ENCODE assay signal across 9 cellular contexts in the genomic region with DNA sequence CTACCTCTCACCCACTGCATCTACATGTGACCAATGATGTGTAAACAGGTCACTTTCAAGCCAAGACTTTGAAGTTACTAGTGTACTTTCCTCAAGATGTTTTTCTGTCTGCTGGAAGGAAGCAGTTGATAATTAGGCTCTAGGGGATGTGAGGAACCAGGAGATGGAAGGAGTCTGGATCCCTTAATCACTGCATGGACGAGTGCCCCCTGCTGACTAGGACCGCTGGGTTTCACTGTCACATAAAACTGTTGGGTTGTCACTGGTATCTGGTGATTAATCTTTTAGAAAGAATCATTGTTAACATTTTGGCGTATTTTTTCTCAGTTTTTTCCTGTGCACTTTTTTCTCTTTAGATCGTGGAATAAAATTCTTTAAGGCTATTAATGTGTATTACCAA.
DNase-seq lines count a peak whose midpoint lies in the region; ATAC-seq and TF ChIP-seq lines count a peak whose summit lies in the region.
"Had no signal": no experiment of that assay in that cellular context is flagged by ENCODE, and none has a peak within 500 bp of the region (broad histone marks: within the 10 kb centered on the region; RNA-seq: fewer than 3 reads in every experiment).

No MANE protein-coding gene starts in this region.

- intact Hi-C loops in psoas muscle (cut with DNase I) = no loop called here

- H3K36me3 ChIP-seq in psoas muscle (ENCODE audit: insufficient read depth in 1 of 2, low read depth in 1 of 2) = no peaks in the 10 kb centered on the region

- POLR2A ChIA-PET in AG04450 (lab: Yijun Ruan, JAX) = no interaction called here

- ATAC-seq in GM21528 (IDR thresholded peaks at IDR 0.05; ENCODE audit: low FRiP score, unreplicated experiment) (no peak), GM18909 (IDR thresholded peaks at IDR 0.05; ENCODE audit: poor library complexity, unreplicated experiment) (no peak), psoas muscle (no peak)

- H3K9me3 ChIP-seq in AG04450 (ENCODE audit: control insufficient read depth, insufficient read depth, low read length) = no peaks in the 10 kb centered on the region
- peaks cover 6% of the 10 kb centered on the region for H3K9me3 ChIP-seq in psoas muscle

- WGBS in psoas muscle, 3 donors = 51 to 60% (median 53%) methylated on average over 4 of the region's 4 CpGs

- H3K27ac ChIP-seq in AG04450 (ENCODE audit: low read depth, low read length) (no peak overlapping the region), VCaP (no peak overlapping the region), psoas muscle (no peak overlapping the region)

- peak; percentile 38; the same call in 1 of the 2 replicates for TF ChIP-seq CTCF in AG04450 (IDR thresholded peaks at IDR 0.05; ENCODE audit: low read depth, low read length)
- TF ChIP-seq CTCF in GM13976 (IDR thresholded peaks at IDR 0.05; ENCODE audit: borderline replicate concordance, control extremely low read depth, extremely low read depth, insufficient read depth, missing control alignments) = no peak
- peak; percentile 70 for TF ChIP-seq CTCF in VCaP (conservative IDR thresholded peaks at IDR 0.05)
- TF ChIP-seq CTCF in psoas muscle (IDR thresholded peaks at IDR 0.05) = no peak

- DNase-seq in AG04450 (ENCODE audit: low read depth, low spot score) (no peak), GM13976 (ENCODE audit: low spot score) (peak; percentile 23), iPS-NIHi7 (ENCODE audit: extremely low spot score) (peak; percentile 52), DMS153 (lab: John Stamatoyannopoulos, UW) (no peak), psoas muscle (no peak)
- DNase-seq: Kasumi-1 had no signal

- H3K27me3 ChIP-seq in AG04450 (ENCODE audit: control insufficient read depth, insufficient read depth, low read length) (peaks cover 4% of the 10 kb centered on the region), psoas muscle (ENCODE audit: insufficient read depth in 3 of 3, low read length in 2 of 3) (no peaks in the 10 kb centered on the region)

- in situ Hi-C loops in GM13976 (cut with MboI; ENCODE audit: low sequenced_read_pairs, unreplicated experiment) = no loop called here

- H3K4me3 ChIP-seq in AG04450 (ENCODE audit: low read depth, low read length) (no peak overlapping the region), psoas muscle (no peak overlapping the region)

- CTCF ChIA-PET in AG04450 (lab: Charles Lee) = no interaction called here

- no peaks in the 10 kb centered on the region for H3K4me1 ChIP-seq in psoas muscle

Comparison
In these comparisons a context has a peak if more than half of its experiments do, and no peak if none do; other contexts are left out.
1. DNase-seq: peak in GM13976 (single experiment) and iPS-NIHi7 (single experiment); none in AG04450 (single experiment), DMS153 (single experiment) and psoas muscle (0 of 2).
2. CTCF ChIP-seq: peak in AG04450 (single experiment) and VCaP (single experiment); none in GM13976 (single experiment) and psoas muscle (single experiment).